Comparison of ENCODE assay signal across 1 cellular context in genomic region chr3:179666436-179667035, GRCh38.
TF ChIP-seq lines count a peak whose summit lies in the region.

No MANE protein-coding gene starts in this region.

TF ChIP-seq in K562, 482 proteins besides CTCF, POLR2A, EP300 and RAD21:
- TF ChIP-seq, protein P1, sequence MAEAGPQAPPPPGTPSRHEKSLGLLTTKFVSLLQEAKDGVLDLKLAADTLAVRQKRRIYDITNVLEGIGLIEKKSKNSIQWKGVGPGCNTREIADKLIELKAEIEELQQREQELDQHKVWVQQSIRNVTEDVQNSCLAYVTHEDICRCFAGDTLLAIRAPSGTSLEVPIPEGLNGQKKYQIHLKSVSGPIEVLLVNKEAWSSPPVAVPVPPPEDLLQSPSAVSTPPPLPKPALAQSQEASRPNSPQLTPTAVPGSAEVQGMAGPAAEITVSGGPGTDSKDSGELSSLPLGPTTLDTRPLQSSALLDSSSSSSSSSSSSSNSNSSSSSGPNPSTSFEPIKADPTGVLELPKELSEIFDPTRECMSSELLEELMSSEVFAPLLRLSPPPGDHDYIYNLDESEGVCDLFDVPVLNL (CRISPR knock-in tag; IDR thresholded peaks at IDR 0.05; ENCODE audit: low read depth) = no peak
- TF ChIP-seq, protein P2, sequence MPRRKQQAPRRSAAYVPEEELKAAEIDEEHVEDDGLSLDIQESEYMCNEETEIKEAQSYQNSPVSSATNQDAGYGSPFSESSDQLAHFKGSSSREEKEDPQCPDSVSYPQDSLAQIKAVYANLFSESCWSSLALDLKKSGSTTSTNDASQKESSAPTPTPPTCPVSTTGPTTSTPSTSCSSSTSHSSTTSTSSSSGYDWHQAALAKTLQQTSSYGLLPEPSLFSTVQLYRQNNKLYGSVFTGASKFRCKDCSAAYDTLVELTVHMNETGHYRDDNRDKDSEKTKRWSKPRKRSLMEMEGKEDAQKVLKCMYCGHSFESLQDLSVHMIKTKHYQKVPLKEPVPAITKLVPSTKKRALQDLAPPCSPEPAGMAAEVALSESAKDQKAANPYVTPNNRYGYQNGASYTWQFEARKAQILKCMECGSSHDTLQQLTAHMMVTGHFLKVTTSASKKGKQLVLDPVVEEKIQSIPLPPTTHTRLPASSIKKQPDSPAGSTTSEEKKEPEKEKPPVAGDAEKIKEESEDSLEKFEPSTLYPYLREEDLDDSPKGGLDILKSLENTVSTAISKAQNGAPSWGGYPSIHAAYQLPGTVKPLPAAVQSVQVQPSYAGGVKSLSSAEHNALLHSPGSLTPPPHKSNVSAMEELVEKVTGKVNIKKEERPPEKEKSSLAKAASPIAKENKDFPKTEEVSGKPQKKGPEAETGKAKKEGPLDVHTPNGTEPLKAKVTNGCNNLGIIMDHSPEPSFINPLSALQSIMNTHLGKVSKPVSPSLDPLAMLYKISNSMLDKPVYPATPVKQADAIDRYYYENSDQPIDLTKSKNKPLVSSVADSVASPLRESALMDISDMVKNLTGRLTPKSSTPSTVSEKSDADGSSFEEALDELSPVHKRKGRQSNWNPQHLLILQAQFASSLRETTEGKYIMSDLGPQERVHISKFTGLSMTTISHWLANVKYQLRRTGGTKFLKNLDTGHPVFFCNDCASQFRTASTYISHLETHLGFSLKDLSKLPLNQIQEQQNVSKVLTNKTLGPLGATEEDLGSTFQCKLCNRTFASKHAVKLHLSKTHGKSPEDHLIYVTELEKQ (CRISPR knock-in tag; IDR thresholded peaks at IDR 0.05) = no peak
- TF ChIP-seq SLC30A9 (CRISPR knock-in tag; IDR thresholded peaks at IDR 0.05) (no peak), HMG20B (CRISPR knock-in tag; IDR thresholded peaks at IDR 0.05) (no peak), TAF15 (IDR thresholded peaks at IDR 0.05; ENCODE audit: low read depth, low read length) (no peak), ZNF431 (CRISPR knock-in tag; IDR thresholded peaks at IDR 0.05) (no peak), SP1 (CRISPR knock-in tag; IDR thresholded peaks at IDR 0.05) (no peak), RNF2 (IDR thresholded peaks at IDR 0.05) (no peak), NFIX (CRISPR knock-in tag; IDR thresholded peaks at IDR 0.05; ENCODE audit: low read depth) (no peak), MEF2A (IDR thresholded peaks at IDR 0.05; ENCODE audit: control insufficient read depth, low read depth, low read length) (no peak), RERE (CRISPR knock-in tag; IDR thresholded peaks at IDR 0.05; ENCODE audit: borderline replicate concordance) (no peak), TCF7L2 (IDR thresholded peaks at IDR 0.05; ENCODE audit: low read depth, low read length) (no peak), NCOA2 (IDR thresholded peaks at IDR 0.05; ENCODE audit: partially characterized antibody in 2 of 2) (no peak), SRSF9 (IDR thresholded peaks at IDR 0.05; ENCODE audit: borderline replicate concordance, low read depth, low read length) (no peak), SMC3 (conservative IDR thresholded peaks at IDR 0.05; ENCODE audit: insufficient read depth, low read depth, low read length) (no peak), SRSF7 (optimal IDR thresholded peaks at IDR 0.05; ENCODE audit: low read depth, low read length) (no peak), YY1 (IDR thresholded peaks at IDR 0.05; ENCODE audit: borderline replicate concordance in 1 of 3, control insufficient read depth in 1 of 3, extremely low read depth in 1 of 3, insufficient read depth in 3 of 3, insufficient read length in 1 of 3, insufficient replicate concordance in 2 of 3, low read depth in 1 of 3, low read length in 2 of 3) (no peak)
